Comparison of ENCODE assay signal across 8 cellular contexts in genomic region chr4:781493-782216, GRCh38. TPM values are rescaled to one million over a fixed set of nuclear protein-coding genes. Genes with fewer than 3 reads are reported as not detected.
DNase-seq lines count a peak whose midpoint lies in the region; FAIRE-seq and TF ChIP-seq lines count a peak whose summit lies in the region.

No MANE protein-coding gene starts in this region.

- DNase-seq in GM23248 (peak; percentile 99), Karpas-422 (peak; percentile 100), RCC 7860 (ENCODE audit: low spot score) (peak; percentile 96), esophagus squamous epithelium (lab: John Stamatoyannopoulos, UW) (peak; percentile 96)
- DNase-seq in activated T-helper 1 cell treated with anti-CD3 and anti-CD28 coated beads, Interleukin-12 subunit alpha, Interleukin-12 subunit beta, Interleukin-2, Interleukin-4 antibody, amounts not matched to agents 30 ng/mL and 10 ng/mL and 1 ng/mL, durations not matched to agents 14 hours and 24 hours and 36 hours (ENCODE audit: low spot score): peak; percentile 100
- DNase-seq in stimulated activated CD8-positive, alpha-beta memory T cell treated with anti-CD3 and anti-CD28 coated beads, Interleukin-7, amount 100 ng/mL, for 24 hours (ENCODE audit: low read depth): peak; percentile 94

- peak overlapping the region; percentile 88 for H3K4me3 Mint-ChIP-seq in activated T-helper 1 cell treated with anti-CD3 and anti-CD28 coated beads, Interleukin-12 subunit alpha, Interleukin-12 subunit beta, Interleukin-2, Interleukin-4 antibody, amounts not matched to agents 30 ng/mL and 10 ng/mL and 1 ng/mL, durations not matched to agents 14 hours and 24 hours and 36 hours

- peak overlapping the region; percentile 96 for H3K4me2 ChIP-seq in DOHH2 (ENCODE audit: low read length)
- H3K4me2 ChIP-seq in GM23248 (ENCODE audit: unreplicated experiment): peak overlapping the region; percentile 90
- H3K4me2 ChIP-seq in Karpas-422 (ENCODE audit: low read depth, low read length, poor library complexity, severe bottlenecking): peak overlapping the region; percentile 98

- H3K4me1 ChIP-seq in DOHH2 (ENCODE audit: control insufficient read depth, low read length) (peaks cover 36% of the 10 kb centered on the region), GM23248 (ENCODE audit: insufficient read depth) (peaks cover 14% of the 10 kb centered on the region), Karpas-422 (ENCODE audit: low read length) (peaks cover 28% of the 10 kb centered on the region), esophagus squamous epithelium (peaks cover 43 to 80% (median 47%) of the 10 kb centered on the region in 3 donors), muscle layer of duodenum (ENCODE audit: control insufficient read depth in 1 of 2, insufficient read depth in 2 of 2, low read length in 2 of 2) (peaks cover 11 to 47% of the 10 kb centered on the region in 2 donors)

- no peaks in the 10 kb centered on the region for H3K27me3 ChIP-seq in DOHH2 (ENCODE audit: control insufficient read depth, low read length)
- peaks cover 14% of the 10 kb centered on the region for H3K27me3 ChIP-seq in GM23248 (replicated peaks; ENCODE audit: insufficient read depth)
- no peaks in the 10 kb centered on the region for H3K27me3 ChIP-seq in Karpas-422 (ENCODE audit: low read length)
- peaks cover 0 to 23% (median 8%) of the 10 kb centered on the region in 4 donors for H3K27me3 ChIP-seq in esophagus squamous epithelium
- peaks cover 16% of the 10 kb centered on the region for H3K27me3 ChIP-seq in muscle layer of duodenum (ENCODE audit: low read depth, low read length)

- H3K9ac ChIP-seq in GM23248 (peak overlapping the region; percentile 98), Karpas-422 (ENCODE audit: low read length) (peak overlapping the region; percentile 99)

- peaks cover 32% of the 10 kb centered on the region for H3K36me3 Mint-ChIP-seq in activated T-helper 1 cell treated with anti-CD3 and anti-CD28 coated beads, Interleukin-12 subunit alpha, Interleukin-12 subunit beta, Interleukin-2, Interleukin-4 antibody, amounts not matched to agents 30 ng/mL and 10 ng/mL and 1 ng/mL, durations not matched to agents 14 hours and 24 hours and 36 hours (ENCODE audit: low read depth)

- 0 out of 2 replicates have a peak, but pooled peaks cover 5% of the 10 kb centered on the region for H3F3A ChIP-seq in DOHH2 (ENCODE audit: control insufficient read depth, insufficient read depth)
- H3F3A ChIP-seq in GM23248 (ENCODE audit: insufficient read depth): peaks cover 12% of the 10 kb centered on the region; the same call in 1 of the 2 replicates

- intact Hi-C loops in activated T-helper 1 cell treated with anti-CD3 and anti-CD28 coated beads, Interleukin-12 subunit alpha, Interleukin-12 subunit beta, Interleukin-2, Interleukin-4 antibody, amounts not matched to agents 30 ng/mL and 10 ng/mL and 1 ng/mL, durations not matched to agents 14 hours and 24 hours and 36 hours (cut with micrococcal nuclease): loop anchor here (1.0 to 5.0 kb wide), 13 partner anchors 11 to 931 kb away; partner anchors contain the start of genes ATP5ME, CPLX1, DGKQ and GAK
- intact Hi-C loops in esophagus squamous epithelium (cut with DNase I): no loop called here

- peak in 3 of 4 donors; percentile 81 to 97 (median 92) for TF ChIP-seq POLR2A in esophagus squamous epithelium (IDR thresholded peaks at IDR 0.05)

- H3K79me2 ChIP-seq in DOHH2 (ENCODE audit: control insufficient read depth, low read length) (peaks cover 50% of the 10 kb centered on the region), GM23248 (ENCODE audit: insufficient read depth) (peaks cover 49% of the 10 kb centered on the region), Karpas-422 (ENCODE audit: low read length) (peaks cover 45% of the 10 kb centered on the region)

- H3K9me2 ChIP-seq in DOHH2 (replicated peaks; ENCODE audit: control insufficient read depth, low read length) (no peaks in the 10 kb centered on the region), GM23248 (ENCODE audit: insufficient read depth) (no peaks in the 10 kb centered on the region), Karpas-422 (replicated peaks; ENCODE audit: insufficient read depth, low read length) (no peaks in the 10 kb centered on the region)

- H3K27ac Mint-ChIP-seq in activated T-helper 1 cell treated with anti-CD3 and anti-CD28 coated beads, Interleukin-12 subunit alpha, Interleukin-12 subunit beta, Interleukin-2, Interleukin-4 antibody, amounts not matched to agents 30 ng/mL and 10 ng/mL and 1 ng/mL, durations not matched to agents 14 hours and 24 hours and 36 hours: peak overlapping the region; percentile 90

- H3K4me3 ChIP-seq in DOHH2 (ENCODE audit: low read length) (peak overlapping the region; percentile 80), GM23248 (peak overlapping the region; percentile 88), Karpas-422 (ENCODE audit: low read length) (peak overlapping the region; percentile 100), esophagus squamous epithelium (peak overlapping the region; percentile 77 to 100 (median 99)), muscle layer of duodenum (ENCODE audit: low read depth in 1 of 2, low read length in 2 of 2) (peak overlapping the region; percentile 77 to 100)

- peaks cover 49% of the 10 kb centered on the region for H3K36me3 ChIP-seq in DOHH2 (ENCODE audit: control insufficient read depth, low read length)
- peaks cover 19% of the 10 kb centered on the region for H3K36me3 ChIP-seq in GM23248 (ENCODE audit: low read depth)
- H3K36me3 ChIP-seq in Karpas-422 (ENCODE audit: insufficient read depth, low read length): peaks cover 37% of the 10 kb centered on the region
- peaks cover 0 to 31% (median 0%) of the 10 kb centered on the region in 3 donors for H3K36me3 ChIP-seq in esophagus squamous epithelium
- peaks cover 8 to 23% of the 10 kb centered on the region in 2 donors for H3K36me3 ChIP-seq in muscle layer of duodenum (ENCODE audit: control insufficient read depth in 1 of 2, insufficient read depth in 2 of 2, low read length in 2 of 2)

- WGBS in GM23248 (ENCODE audit: low coverage in 1 of 2, low lambda C conversion rate in 2 of 2, missing lambda C conversion rate in 2 of 2), 2 experiments: 0 to 1% methylated on average over 24 to 57 of the region's 57 CpGs
- WGBS in esophagus squamous epithelium, 2 donors: 0% methylated on average over 6 of the region's 57 CpGs; no CpG with 5 or more reads in 1 of the 2 donors

- peak overlapping the region; percentile 79 for H2AFZ ChIP-seq in GM23248
- H2AFZ ChIP-seq in Karpas-422 (ENCODE audit: low read length): peak overlapping the region; percentile 95; the same call in 1 of the 2 replicates

- H3K27me3 Mint-ChIP-seq in activated T-helper 1 cell treated with anti-CD3 and anti-CD28 coated beads, Interleukin-12 subunit alpha, Interleukin-12 subunit beta, Interleukin-2, Interleukin-4 antibody, amounts not matched to agents 30 ng/mL and 10 ng/mL and 1 ng/mL, durations not matched to agents 14 hours and 24 hours and 36 hours (ENCODE audit: insufficient read depth): peaks cover 9% of the 10 kb centered on the region

- H3K9me3 Mint-ChIP-seq in activated T-helper 1 cell treated with anti-CD3 and anti-CD28 coated beads, Interleukin-12 subunit alpha, Interleukin-12 subunit beta, Interleukin-2, Interleukin-4 antibody, amounts not matched to agents 30 ng/mL and 10 ng/mL and 1 ng/mL, durations not matched to agents 14 hours and 24 hours and 36 hours: no peaks in the 10 kb centered on the region

- H4K20me1 ChIP-seq in DOHH2 (ENCODE audit: control insufficient read depth, insufficient read depth, low read depth, low read length) (0 out of 2 replicates have a peak, but pooled peaks cover 4% of the 10 kb centered on the region), GM23248 (ENCODE audit: insufficient read depth) (no peaks in the 10 kb centered on the region), Karpas-422 (ENCODE audit: insufficient read depth, low read depth, low read length) (no peaks in the 10 kb centered on the region)

- H3K27ac ChIP-seq in DOHH2 (ENCODE audit: low read depth, low read length) (peak overlapping the region; percentile 67), GM23248 (peak overlapping the region; percentile 78), Karpas-422 (ENCODE audit: low read length) (peak overlapping the region; percentile 84), esophagus squamous epithelium (peak overlapping the region; percentile 94 to 98 (median 96)), muscle layer of duodenum (ENCODE audit: low read length) (peak overlapping the region; percentile 79)

- no peak for TF ChIP-seq CTCF in DOHH2 (IDR thresholded peaks at IDR 0.05; ENCODE audit: low read depth, low read length, poor library complexity, severe bottlenecking)
- TF ChIP-seq CTCF in esophagus squamous epithelium (IDR thresholded peaks at IDR 0.05): peak in 1 of 6 experiments; percentile 4

- peak; percentile 91 for FAIRE-seq in RCC 7860 (lab: Jason Lieb, UNC)

- H3K9me3 ChIP-seq in DOHH2 (ENCODE audit: control insufficient read depth, insufficient read depth, low read length): no peaks in the 10 kb centered on the region
- H3K9me3 ChIP-seq in GM23248 (ENCODE audit: low read depth): no peaks in the 10 kb centered on the region
- H3K9me3 ChIP-seq in Karpas-422 (ENCODE audit: low read length): no peaks in the 10 kb centered on the region
- H3K9me3 ChIP-seq in esophagus squamous epithelium: no peaks in the 10 kb centered on the region
- no peaks in the 10 kb centered on the region for H3K9me3 ChIP-seq in muscle layer of duodenum (ENCODE audit: control insufficient read depth in 1 of 2, low read length in 2 of 2)

- peaks cover 37% of the 10 kb centered on the region for H3K4me1 Mint-ChIP-seq in activated T-helper 1 cell treated with anti-CD3 and anti-CD28 coated beads, Interleukin-12 subunit alpha, Interleukin-12 subunit beta, Interleukin-2, Interleukin-4 antibody, amounts not matched to agents 30 ng/mL and 10 ng/mL and 1 ng/mL, durations not matched to agents 14 hours and 24 hours and 36 hours (ENCODE audit: low read depth)

- in situ Hi-C loops in GM23248 (cut with MboI): no loop called here

RNA-seq across cellular contexts. Expression of gene CPLX1, which starts 44.3 kb away (rescaled TPM):
- total RNA-seq in GM23248 (2014; rRNA removed; shearing (Covaris generic)): not detected in 2 replicates
- not detected in 2 replicates for polyA plus RNA-seq in GM23248 (2016; fragmentation: Nextera tagmentation; extraction: Ambion mirVana)
- total RNA-seq in Karpas-422 (2014; rRNA removed; shearing (Covaris generic); ENCODE audit: low replicate concordance): 0.40 and 3.1 TPM in 2 replicates
- total RNA-seq in activated T-helper 1 cell treated with anti-CD3 and anti-CD28 coated beads, Interleukin-12 subunit alpha, Interleukin-12 subunit beta, Interleukin-2, Interleukin-4 antibody, amounts not matched to agents 30 ng/mL and 10 ng/mL and 1 ng/mL, durations not matched to agents 14 hours and 24 hours and 36 hours: 1.3 and 1.5 TPM in 2 replicates
- total RNA-seq in esophagus squamous epithelium: under 1 TPM in 2 of 4 donors, not detected in 2; 0.44 to 0.57 TPM

Comparison
In these comparisons a context has a peak if more than half of its experiments do, and no peak if none do; other contexts are left out.
1. Peak in every context shown above with its lines: DNase-seq, H3K4me3 ChIP-seq and H3K27ac ChIP-seq.